19 cellular contexts compared by ENCODE assay signal in genomic region chr9:81791076-81791475, GRCh38.
"Had no signal": no experiment of that assay in that cellular context is flagged by ENCODE, and none has a peak within 500 bp of the region (broad histone marks: within the 10 kb centered on the region; RNA-seq: fewer than 3 reads in every experiment).

No MANE protein-coding gene starts in this region.

- H3K4me3 ChIP-seq: K562, SK-N-MC had no signal

- H3K27ac ChIP-seq: HL-60, KMS-11, RWPE1, SK-N-MC had no signal

- H3K9ac ChIP-seq: KMS-11 had no signal

- H3K4me2 ChIP-seq: KMS-11 had no signal

- DNase-seq: Kasumi-1, MV-4-11, NCI-H1048, NCI-H1105, NCI-H1417, NCI-H1436 treated with DMSO at 0.1 percent for 48 hours, NCI-H1694, NCI-H187 treated with DMSO at 0.1 percent for 48 hours, NCI-H2029 treated with DMSO at 0.1 percent for 48 hours, NCI-H2171 treated with DMSO at 0.1 percent for 48 hours, NCI-H345, NCI-H526, SHP77 had no signal

- ATAC-seq: K562, Panc1 had no signal
